In the genomic region with DNA sequence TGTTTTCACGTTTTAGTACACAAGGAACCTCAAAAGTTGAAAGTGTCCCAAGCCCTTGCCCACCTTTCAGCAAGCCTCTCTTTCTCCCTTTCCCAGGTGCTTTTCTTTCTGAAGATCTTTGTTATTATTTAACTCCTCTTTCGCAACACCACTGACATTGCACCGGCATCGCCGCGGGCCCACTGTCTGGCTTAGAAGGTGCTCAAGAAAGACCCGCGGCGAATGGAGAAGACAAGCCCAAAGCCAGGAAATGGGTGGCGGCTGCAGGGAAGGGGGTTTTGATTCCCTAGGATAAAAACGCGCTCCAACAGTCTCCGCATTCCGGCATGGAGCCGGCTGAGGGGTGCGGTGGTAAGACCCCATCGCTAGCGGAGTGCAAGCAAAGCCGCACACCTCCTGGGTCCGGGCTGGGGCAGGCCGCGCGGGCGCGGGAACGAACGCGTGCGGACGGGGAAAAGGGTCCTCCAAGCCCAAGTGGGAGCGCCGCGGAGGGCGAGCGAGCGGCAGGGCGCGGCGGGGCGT, we compare ENCODE assay signal across 8 cellular contexts. TPM values are rescaled to one million over a fixed set of nuclear protein-coding genes. Genes with fewer than 3 reads are reported as not detected.
DNase-seq lines count a peak whose midpoint lies in the region; ATAC-seq and TF ChIP-seq lines count a peak whose summit lies in the region.

No MANE protein-coding gene starts in this region.

- no peak for ATAC-seq in T-helper 17 cell
- no peak for ATAC-seq in HG02642 (IDR thresholded peaks at IDR 0.05; ENCODE audit: poor library complexity, unreplicated experiment)
- ATAC-seq in HG03159 (IDR thresholded peaks at IDR 0.05; ENCODE audit: unreplicated experiment) = no peak

- H3K9ac ChIP-seq in ES-I3 (ENCODE audit: low read depth, low read length) (peak overlapping the region; percentile 86; the same call in 1 of the 2 replicates), rectal smooth muscle tissue (ENCODE audit: low read length) (no peak overlapping the region)

- no peak overlapping the region for H3K27ac ChIP-seq in rectal smooth muscle tissue (ENCODE audit: low read depth, low read length)

- no peak overlapping the region for H3K27ac Mint-ChIP-seq in T-helper 17 cell

- no peaks in the 10 kb centered on the region for H3K36me3 ChIP-seq in ES-I3 (ENCODE audit: insufficient read depth, low read length)
- H3K36me3 ChIP-seq in rectal smooth muscle tissue (ENCODE audit: control insufficient read depth, insufficient read depth, low read length) = no peaks in the 10 kb centered on the region

- H3K4me1 Mint-ChIP-seq in T-helper 17 cell = peaks cover 10% of the 10 kb centered on the region

- H3K36me3 Mint-ChIP-seq in T-helper 17 cell (ENCODE audit: low read depth) = peaks cover 3% of the 10 kb centered on the region

- TF ChIP-seq CTCF in fibroblast of pulmonary artery (IDR thresholded peaks at IDR 0.05; ENCODE audit: low read length, missing control alignments) = no peak

- peak overlapping the region; percentile 85 for H3K4me3 Mint-ChIP-seq in T-helper 17 cell

- peaks cover 57% of the 10 kb centered on the region for H3K27me3 Mint-ChIP-seq in T-helper 17 cell

- H3K4me1 ChIP-seq in ES-I3 (ENCODE audit: insufficient read depth, low read length) (0 out of 2 replicates have a peak, but pooled peaks cover 7% of the 10 kb centered on the region), rectal smooth muscle tissue (ENCODE audit: control insufficient read depth, insufficient read depth, low read length) (no peaks in the 10 kb centered on the region)

- H3K27me3 ChIP-seq in rectal smooth muscle tissue (ENCODE audit: control insufficient read depth, insufficient read depth, low read length) = no peaks in the 10 kb centered on the region

- DNase-seq in T-helper 17 cell = no peak
- no peak for DNase-seq in fibroblast of pulmonary artery (ENCODE audit: low read depth)
- DNase-seq in putamen (ENCODE audit: low spot score) = no peak
- no peak for DNase-seq in activated gamma-delta T cell treated with Interleukin-2 at 50 U/mL for 16 hours

- no peaks in the 10 kb centered on the region for H3K9me3 ChIP-seq in ES-I3 (ENCODE audit: control insufficient read depth, insufficient read depth, low read length)
- H3K9me3 ChIP-seq in T-helper 17 cell (ENCODE audit: control insufficient read depth, low read length, poor library complexity, severe bottlenecking) = peaks cover 9% of the 10 kb centered on the region

- H3K4me3 ChIP-seq in fibroblast of pulmonary artery (replicated peaks; ENCODE audit: low read depth, low read length) (peak overlapping the region; percentile 73), rectal smooth muscle tissue (ENCODE audit: low read length) (peak overlapping the region; percentile 68)

RNA-seq across cellular contexts. Expression of gene AFAP1L1, which starts 0.4 kb away (rescaled TPM):
- under 1 TPM in 1 of 2 donors, not detected in 1; 0.52 TPM for total RNA-seq in T-helper 17 cell
